Comparison of ENCODE assay signal across 8 cellular contexts in genomic region chr11:809287-810039, GRCh38.
DNase-seq lines count a peak whose midpoint lies in the region; FAIRE-seq and TF ChIP-seq lines count a peak whose summit lies in the region.

Gene RPLP2 (plus strand): TSS chr11:809967. CDS start chr11:810235, 268 bp downstream.

- H3F3A ChIP-seq in Loucy (ENCODE audit: low read depth), result no peaks in the 10 kb centered on the region; the same call in 1 of the 2 replicates

- no peaks in the 10 kb centered on the region for H3K27me3 Mint-ChIP-seq in nephron (ENCODE audit: low read depth)
- H3K27me3 Mint-ChIP-seq in stimulated activated naive CD8-positive, alpha-beta T cell treated with anti-CD3 and anti-CD28 coated beads, Interleukin-15, Interleukin-2, amounts not matched to agents 100 ng/mL and 50 ng/mL, for 24 hours, result no peaks in the 10 kb centered on the region

- H2AFZ ChIP-seq in Loucy (ENCODE audit: low read length), result peak within 1 kb of the TSS; percentile 86

- no peaks in the 10 kb centered on the region for H3K9me3 Mint-ChIP-seq in nephron
- no peaks in the 10 kb centered on the region for H3K9me3 Mint-ChIP-seq in stimulated activated naive CD8-positive, alpha-beta T cell treated with anti-CD3 and anti-CD28 coated beads, Interleukin-15, Interleukin-2, amounts not matched to agents 100 ng/mL and 50 ng/mL, for 24 hours

- H3K36me3 ChIP-seq in Loucy (ENCODE audit: insufficient read depth, low read length), result peaks cover 20% of the 10 kb centered on the region; the same call in 1 of the 2 replicates

- peaks cover 22% of the 10 kb centered on the region for H3K36me3 Mint-ChIP-seq in nephron (ENCODE audit: low read depth)
- peaks cover 37% of the 10 kb centered on the region for H3K36me3 Mint-ChIP-seq in stimulated activated naive CD8-positive, alpha-beta T cell treated with anti-CD3 and anti-CD28 coated beads, Interleukin-15, Interleukin-2, amounts not matched to agents 100 ng/mL and 50 ng/mL, for 24 hours (ENCODE audit: low read depth)

- H4K20me1 ChIP-seq in Loucy (ENCODE audit: insufficient read depth, low read length, poor library complexity, severe bottlenecking), result peaks cover 32% of the 10 kb centered on the region

- TF ChIP-seq POLR2A in H54 (IDR thresholded peaks at IDR 0.05; ENCODE audit: low read depth, low read length), result peak; percentile 85
- peak; percentile 76 for TF ChIP-seq POLR2A in Raji (IDR thresholded peaks at IDR 0.05; ENCODE audit: insufficient read depth, low read depth, low read length)

- H3K4me1 ChIP-seq in Loucy (ENCODE audit: insufficient read depth, low read length, poor library complexity, severe bottlenecking), result peaks cover 32% of the 10 kb centered on the region

- peak within 1 kb of the TSS; percentile 93 for H3K9ac ChIP-seq in Loucy (ENCODE audit: low read depth, low read length, poor library complexity, severe bottlenecking)

- H3K9me2 ChIP-seq in Loucy (replicated peaks; ENCODE audit: low read depth, low read length), result no peaks in the 10 kb centered on the region

- FAIRE-seq in H54 (lab: Jason Lieb, UNC), result no peak

- H3K4me3 ChIP-seq in Loucy (ENCODE audit: low read length, poor library complexity, severe bottlenecking) (peak within 1 kb of the TSS; percentile 89), fibroblast of pulmonary artery (replicated peaks; ENCODE audit: low read depth, low read length) (peak within 1 kb of the TSS; percentile 90)

- H3K27ac Mint-ChIP-seq in nephron, result peak within 1 kb of the TSS; percentile 99 to 100 (median 99)
- H3K27ac Mint-ChIP-seq in stimulated activated naive CD8-positive, alpha-beta T cell treated with anti-CD3 and anti-CD28 coated beads, Interleukin-15, Interleukin-2, amounts not matched to agents 100 ng/mL and 50 ng/mL, for 24 hours, result peak within 1 kb of the TSS; percentile 97

- peak within 1 kb of the TSS; percentile 94 for H3K4me2 ChIP-seq in Loucy (ENCODE audit: low read depth, low read length, poor library complexity, severe bottlenecking)

- DNase-seq in EH (ENCODE audit: low read depth), result peak; percentile 96
- DNase-seq in H54 (ENCODE audit: insufficient read length, low spot score), result peak; percentile 92
- DNase-seq in activated T-helper 9 cell treated with anti-CD3 and anti-CD28 coated beads, Interleukin-2, amount 50 U/mL, for 16 hours (ENCODE audit: low read depth), result peak; percentile 96
- DNase-seq in fibroblast of pulmonary artery (ENCODE audit: low read depth), result peak; percentile 97

- peaks cover 20% of the 10 kb centered on the region for H3K4me1 Mint-ChIP-seq in nephron
- peaks cover 31% of the 10 kb centered on the region for H3K4me1 Mint-ChIP-seq in stimulated activated naive CD8-positive, alpha-beta T cell treated with anti-CD3 and anti-CD28 coated beads, Interleukin-15, Interleukin-2, amounts not matched to agents 100 ng/mL and 50 ng/mL, for 24 hours (ENCODE audit: low read depth)

- peaks cover 58% of the 10 kb centered on the region for H3K79me2 ChIP-seq in Loucy (ENCODE audit: insufficient read depth, low read length)

- H3K4me3 Mint-ChIP-seq in nephron, result peak within 1 kb of the TSS; percentile 90 to 94 (median 92)
- H3K4me3 Mint-ChIP-seq in stimulated activated naive CD8-positive, alpha-beta T cell treated with anti-CD3 and anti-CD28 coated beads, Interleukin-15, Interleukin-2, amounts not matched to agents 100 ng/mL and 50 ng/mL, for 24 hours, result peak within 1 kb of the TSS; percentile 96

- H3K9me3 ChIP-seq in Loucy (ENCODE audit: insufficient read depth, low read depth, low read length), result no peaks in the 10 kb centered on the region

- TF ChIP-seq CTCF in Loucy (conservative IDR thresholded peaks at IDR 0.05; ENCODE audit: low read length), result no peak
- TF ChIP-seq CTCF in fibroblast of pulmonary artery (IDR thresholded peaks at IDR 0.05; ENCODE audit: low read length, missing control alignments), result no peak
- no peak for TF ChIP-seq CTCF in nephron (IDR thresholded peaks at IDR 0.05; ENCODE audit: unreplicated experiment in 3 of 3)

- peaks cover 5% of the 10 kb centered on the region for H3K27me3 ChIP-seq in Loucy (ENCODE audit: insufficient read depth, low read length, poor library complexity, severe bottlenecking)

Comparison
In these comparisons a context has a peak if more than half of its experiments do, and no peak if none do; other contexts are left out.
1. Peak in every context shown above with its lines: DNase-seq and H3K4me3 ChIP-seq.